ENCODE assay signal across 1 cellular context in the genomic region with DNA sequence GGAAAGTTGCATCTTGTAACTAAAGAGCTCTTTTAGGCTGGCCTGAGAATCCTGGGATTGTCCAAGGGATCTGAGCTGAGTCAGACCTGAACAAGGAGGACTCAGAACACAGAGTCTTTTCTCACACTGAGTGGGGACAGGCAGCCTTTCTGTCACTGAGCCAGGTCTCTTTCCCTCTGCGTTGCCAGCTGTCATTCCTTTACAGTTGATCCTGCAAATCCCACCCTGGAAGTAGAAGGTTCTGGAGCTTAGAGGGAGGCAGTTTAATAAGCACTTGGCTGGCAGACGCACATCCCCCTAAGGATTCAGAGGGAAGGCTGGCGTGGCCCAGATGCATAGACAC.
TF ChIP-seq lines count a peak whose summit lies in the region.

No MANE protein-coding gene starts in this region.

TF ChIP-seq in IMR-90, 13 proteins besides CTCF, POLR2A, EP300 and RAD21 (continued from another document):
- TF ChIP-seq CEBPB (IDR thresholded peaks at IDR 0.05; ENCODE audit: low read depth, low read length) (no peak), NFE2L2 (IDR thresholded peaks at IDR 0.05; ENCODE audit: low read depth, low read length) (no peak), RCOR1 (IDR thresholded peaks at IDR 0.05; ENCODE audit: insufficient replicate concordance, low read length) (no peak)
